Comparison of ENCODE assay signal across 8 cellular contexts in the genomic region with DNA sequence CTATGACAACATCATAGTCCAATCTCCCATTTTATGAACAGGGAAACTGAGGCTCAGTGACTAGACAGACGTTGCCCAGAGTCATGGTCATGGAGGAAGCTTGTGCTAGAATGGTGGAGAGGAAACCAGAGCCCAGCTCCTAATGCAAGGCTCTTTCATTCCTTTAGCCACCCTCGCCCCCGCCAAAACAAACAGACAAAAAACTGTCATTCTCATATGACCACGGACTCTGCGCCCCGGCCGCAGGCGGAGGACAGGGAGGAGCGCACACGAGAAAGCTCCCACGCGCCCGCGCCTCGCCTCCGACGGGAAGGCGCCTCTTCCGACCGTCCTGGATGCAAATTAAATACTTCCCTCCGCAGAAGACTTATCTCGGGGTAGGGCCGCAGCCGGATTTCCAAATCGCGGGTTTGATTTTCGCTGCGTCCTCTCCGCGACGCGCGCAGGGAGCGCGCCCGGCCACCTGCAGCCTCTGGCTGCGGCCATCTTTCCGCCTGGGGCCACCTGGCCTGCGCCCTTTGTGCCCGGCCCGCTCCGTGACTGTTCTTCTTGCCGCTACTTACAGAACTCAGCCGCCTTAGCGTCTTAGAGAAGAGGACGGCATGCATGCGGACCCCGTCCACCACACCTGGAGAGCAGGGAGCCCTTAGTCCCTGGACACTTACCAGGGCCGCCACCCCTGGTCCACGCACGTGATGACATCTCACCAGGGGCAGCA. TPM values are rescaled to one million over a fixed set of nuclear protein-coding genes. Genes with fewer than 3 reads are reported as not detected.
DNase-seq lines count a peak whose midpoint lies in the region; ATAC-seq and TF ChIP-seq lines count a peak whose summit lies in the region.

No MANE protein-coding gene starts in this region.

- intact Hi-C loops in activated CD4-positive, alpha-beta T cell treated with anti-CD3 and anti-CD28 coated beads for 36 hours (cut with DNase I, micrococcal nuclease), result loop anchor here (1.0 to 5.0 kb wide), 11 partner anchors 33 to 1056 kb away; partner anchors contain the start of genes ACAP2 (in 1 of the 2), LSG1 (in 1 of the 2), PPP1R2 (in 1 of the 2) and TMEM44 (in 1 of the 2)

- H3K36me3 ChIP-seq in ES-I3 (ENCODE audit: insufficient read depth, low read length) (no peaks in the 10 kb centered on the region), duodenal mucosa (ENCODE audit: control insufficient read depth in 1 of 2, insufficient read depth in 2 of 2, low read length in 2 of 2) (no peaks in the 10 kb centered on the region)

- ATAC-seq in GM21576 (IDR thresholded peaks at IDR 0.05; ENCODE audit: unreplicated experiment), result peak; percentile 23
- ATAC-seq in activated CD4-positive, alpha-beta T cell treated with anti-CD3 and anti-CD28 coated beads for 36 hours, result peak; percentile 4

- CTCF ChIA-PET in activated CD4-positive, alpha-beta T cell treated with anti-CD3 and anti-CD28 coated beads for 36 hours (lab: Charles Lee), result interaction anchor here (0.5 to 1.2 kb wide), 5 partner anchors 16 to 203 kb away, joined by 3 to 4 read pairs (median 3); partner anchors contain the start of gene LSG1

- H3K9me3 ChIP-seq in ES-I3 (ENCODE audit: control insufficient read depth, insufficient read depth, low read length) (no peaks in the 10 kb centered on the region), duodenal mucosa (ENCODE audit: control insufficient read depth in 1 of 2, low read length in 2 of 2) (no peaks in the 10 kb centered on the region)

- H3K4me1 ChIP-seq in ES-I3 (ENCODE audit: insufficient read depth, low read length) (peaks cover 4% of the 10 kb centered on the region; the same call in 1 of the 2 replicates), duodenal mucosa (ENCODE audit: control insufficient read depth in 1 of 2, insufficient read depth in 2 of 2, low read length in 2 of 2) (peaks cover 17 to 19% of the 10 kb centered on the region in 2 donors)

- DNase-seq in LNCaP clone FGC (ENCODE audit: low read depth), result no peak
- DNase-seq in activated CD4-positive, alpha-beta T cell treated with anti-CD3 and anti-CD28 coated beads for 36 hours, result peak; percentile 67
- DNase-seq in lung microvascular endothelial cell (ENCODE audit: low read depth in 2 of 2), result peak; percentile 53 to 67
- peak in 5 of 6 experiments; percentile 7 to 67 (median 46) for DNase-seq in stimulated activated naive CD4-positive, alpha-beta T cell (lab: John Stamatoyannopoulos, UW)
- DNase-seq in NCI-H1694 treated with DMSO at 0.1 percent for 48 hours (lab: John Stamatoyannopoulos, UW), result no peak

- no peaks in the 10 kb centered on the region for H3K9me3 Mint-ChIP-seq in activated CD4-positive, alpha-beta T cell treated with anti-CD3 and anti-CD28 coated beads for 36 hours (ENCODE audit: low read depth)

- peaks cover 49% of the 10 kb centered on the region for H3K36me3 Mint-ChIP-seq in activated CD4-positive, alpha-beta T cell treated with anti-CD3 and anti-CD28 coated beads for 36 hours (ENCODE audit: low read depth)

- peaks cover 2% of the 10 kb centered on the region for H3K27me3 Mint-ChIP-seq in activated CD4-positive, alpha-beta T cell treated with anti-CD3 and anti-CD28 coated beads for 36 hours

- POLR2A ChIA-PET in activated CD4-positive, alpha-beta T cell treated with anti-CD3 and anti-CD28 coated beads for 36 hours (lab: Charles Lee), result interaction anchor here (0.6 to 0.7 kb wide), 2 partner anchors 70 to 93 kb away, joined by 4 read pairs; no protein-coding TSS in a partner anchor

- H3K4me3 Mint-ChIP-seq in activated CD4-positive, alpha-beta T cell treated with anti-CD3 and anti-CD28 coated beads for 36 hours, result peak overlapping the region; percentile 84

- peak overlapping the region; percentile 8 for H3K27ac ChIP-seq in duodenal mucosa (ENCODE audit: low read depth, low read length)

- peak overlapping the region; percentile 63 for H3K9ac ChIP-seq in ES-I3 (ENCODE audit: low read depth, low read length)
- H3K9ac ChIP-seq in duodenal mucosa (ENCODE audit: low read depth in 1 of 2, low read length in 2 of 2), result peak overlapping the region; percentile 63 to 87

- H3K4me1 Mint-ChIP-seq in activated CD4-positive, alpha-beta T cell treated with anti-CD3 and anti-CD28 coated beads for 36 hours, result peaks cover 46% of the 10 kb centered on the region

- no peaks in the 10 kb centered on the region for H3K27me3 ChIP-seq in duodenal mucosa (ENCODE audit: control insufficient read depth in 1 of 2, insufficient read depth in 2 of 2, low read length in 2 of 2)

- H3K4me3 ChIP-seq in LNCaP clone FGC (ENCODE audit: low read depth, low read length) (peak overlapping the region; percentile 48), duodenal mucosa (ENCODE audit: low read depth in 1 of 2, low read length in 2 of 2) (peak overlapping the region; percentile 90 to 97)

- no peak for TF ChIP-seq CTCF in LNCaP clone FGC (IDR thresholded peaks at IDR 0.05; ENCODE audit: control insufficient read depth, extremely low read depth, insufficient read depth)

- peak overlapping the region; percentile 83 for H3K27ac Mint-ChIP-seq in activated CD4-positive, alpha-beta T cell treated with anti-CD3 and anti-CD28 coated beads for 36 hours

RNA-seq across cellular contexts. Expression of gene ATP13A3, which starts 0.6 kb away (rescaled TPM):
- 100 to 1,000 TPM in 1 of 2 experiments, 10 to 100 TPM in 1; 61.4 to 107 TPM for total RNA-seq in activated CD4-positive, alpha-beta T cell treated with anti-CD3 and anti-CD28 coated beads for 36 hours
- 71.7 and 121 TPM in 2 replicates for total RNA-seq in lung microvascular endothelial cell

Comparison
In these comparisons a context has a peak if more than half of its experiments do, and no peak if none do; other contexts are left out.
1. DNase-seq: peak in activated CD4-positive, alpha-beta T cell treated with anti-CD3 and anti-CD28 coated beads for 36 hours (single experiment), lung microvascular endothelial cell (2 of 2) and stimulated activated naive CD4-positive, alpha-beta T cell (5 of 6); none in LNCaP clone FGC (single experiment) and NCI-H1694 treated with DMSO at 0.1 percent for 48 hours (single experiment).